In genomic region chr9:34560574-34561229, GRCh38 we compare ENCODE assay signal across 19 cellular contexts. TPM values are rescaled to one million over a fixed set of nuclear protein-coding genes. Genes with fewer than 3 reads are reported as not detected.
DNase-seq lines count a peak whose midpoint lies in the region; ATAC-seq and TF ChIP-seq lines count a peak whose summit lies in the region.
"Had no signal": no experiment of that assay in that cellular context is flagged by ENCODE, and none has a peak within 500 bp of the region (broad histone marks: within the 10 kb centered on the region; RNA-seq: fewer than 3 reads in every experiment).

No MANE protein-coding gene starts in this region.

- POLR2A ChIA-PET in RWPE1 (lab: Yijun Ruan, JAX; ENCODE audit: low non-redundant PET): no interaction called here

- ATAC-seq in mucosa of descending colon: peak; percentile 81
- no peak for ATAC-seq in GM19467 (IDR thresholded peaks at IDR 0.05; ENCODE audit: unreplicated experiment)

- H3K36me3 ChIP-seq in endodermal cell (ENCODE audit: control insufficient read depth, insufficient read depth, low read length): no peaks in the 10 kb centered on the region
- H3K36me3 ChIP-seq in mucosa of descending colon (ENCODE audit: low read depth): no peaks in the 10 kb centered on the region
- H3K36me3 ChIP-seq in spleen: no peaks in the 10 kb centered on the region

- no peaks in the 10 kb centered on the region for H3K9me3 Mint-ChIP-seq in endodermal cell
- H3K9me3 Mint-ChIP-seq: activated T-helper 2 cell treated with anti-CD3 and anti-CD28 coated beads, Interferon-gamma antibody, Interleukin-2, Interleukin-4, amounts not matched to agents 10 μg/mL and 5 μg/mL and 100 μg/mL, durations not matched to agents 14 hours and 24 hours and 36 hours had no signal

- H3K4me3 ChIP-seq in endodermal cell (ENCODE audit: low read length): no peak overlapping the region
- no peak overlapping the region for H3K4me3 ChIP-seq in mucosa of descending colon
- no peak overlapping the region for H3K4me3 ChIP-seq in spleen
- H3K4me3 ChIP-seq: testis had no signal

- no peak for TF ChIP-seq POLR2A in spleen (IDR thresholded peaks at IDR 0.05)

- peaks cover 8% of the 10 kb centered on the region for H3K4me1 Mint-ChIP-seq in endodermal cell

- WGBS in endodermal cell (ENCODE audit: insufficient coverage in 1 of 2, insufficient read length in 1 of 2), 2 experiments: 91% methylated on average over 11 to 21 of the region's 21 CpGs
- 55 to 76% (median 69%) methylated on average over 17 to 21 of the region's 21 CpGs for WGBS in spleen, 5 donors

- intact Hi-C loops in mucosa of descending colon (cut with DNase I, micrococcal nuclease): no loop called here
- intact Hi-C loops in spleen (cut with DNase I; ENCODE audit: low total_unique reads): no loop called here

- no peaks in the 10 kb centered on the region for H3K9me3 ChIP-seq in endodermal cell (ENCODE audit: control insufficient read depth, low read length)
- H3K9me3 ChIP-seq in mucosa of descending colon: no peaks in the 10 kb centered on the region
- peaks cover 0 to 8% (median 3%) of the 10 kb centered on the region in 8 donors for H3K9me3 ChIP-seq in spleen
- H3K9me3 ChIP-seq: Caco-2, testis had no signal

- H3K27ac ChIP-seq in RWPE1: peak overlapping the region; percentile 66
- H3K27ac ChIP-seq in endodermal cell (ENCODE audit: low read depth, low read length): peak overlapping the region; percentile 85
- H3K27ac ChIP-seq in spleen: peak overlapping the region in 7 of 8 donors; percentile 4 to 67 (median 56)

- H3K27me3 ChIP-seq in endodermal cell (ENCODE audit: control insufficient read depth, insufficient read depth, low read length, poor library complexity, severe bottlenecking) (no peaks in the 10 kb centered on the region), spleen (replicated peaks in 1 of 7) (peaks cover 0 to 42% (median 0%) of the 10 kb centered on the region in 7 donors)
- H3K27me3 ChIP-seq: testis had no signal

- TF ChIP-seq CTCF in RWPE1 (conservative IDR thresholded peaks at IDR 0.05; ENCODE audit: low read depth) (no peak), endodermal cell (conservative IDR thresholded peaks at IDR 0.05) (no peak), mucosa of descending colon (IDR thresholded peaks at IDR 0.05) (no peak), spleen (IDR thresholded peaks at IDR 0.05 in 8 of 11, conservative IDR thresholded peaks at IDR 0.05 in 3 of 11) (no peak)

- peaks cover 7% of the 10 kb centered on the region for H3K4me1 ChIP-seq in endodermal cell (ENCODE audit: control insufficient read depth, insufficient read depth, low read length)
- H3K4me1 ChIP-seq in mucosa of descending colon (ENCODE audit: low read depth): peaks cover 14% of the 10 kb centered on the region
- peaks cover 12 to 54% (median 31%) of the 10 kb centered on the region in 6 donors for H3K4me1 ChIP-seq in spleen
- H3K4me1 ChIP-seq: Caco-2 had no signal

- no peak overlapping the region for H3K4me3 Mint-ChIP-seq in endodermal cell

- CTCF ChIA-PET in RWPE1 (lab: Yijun Ruan, JAX): interaction anchor here (0.6 to 0.9 kb wide), 2 partner anchors 10 to 54 kb away, joined by 3 to 4 read pairs; no protein-coding TSS in a partner anchor

- no peak overlapping the region for H3K9ac ChIP-seq in endodermal cell (ENCODE audit: extremely low read depth, low read length, poor library complexity, severe bottlenecking)

- H3K27ac Mint-ChIP-seq in endodermal cell: no peak overlapping the region
- H3K27ac Mint-ChIP-seq: activated T-helper 2 cell treated with anti-CD3 and anti-CD28 coated beads, Interferon-gamma antibody, Interleukin-2, Interleukin-4, amounts not matched to agents 10 μg/mL and 5 μg/mL and 100 μg/mL, durations not matched to agents 14 hours and 24 hours and 36 hours had no signal

- DNase-seq in RWPE1 (ENCODE audit: low spot score) (no peak), endodermal cell (no peak), mucosa of descending colon (peak; percentile 72 to 86 (median 82)), spleen (no peak), DMS114 treated with DMSO at 0.1 percent for 48 hours (lab: John Stamatoyannopoulos, UW; ENCODE audit: unreplicated experiment) (no peak), 8988T (no peak), cerebellar cortex (ENCODE audit: low spot score) (no peak)
- DNase-seq: activated CD4-positive, CD25-positive, alpha-beta regulatory T cell; Caco-2; KG1; NCI-H1048; NCI-H2029 treated with DMSO at 0.1 percent for 48 hours; NCI-H510A; stimulated activated CD4-positive, alpha-beta T cell treated with anti-CD3 and anti-CD28 coated beads, Interleukin-4, amount 100 ng/mL, for 1 hour had no signal

- no peaks in the 10 kb centered on the region for H3K36me3 Mint-ChIP-seq in endodermal cell (ENCODE audit: low read depth)

- peaks cover 38% of the 10 kb centered on the region for H3K27me3 Mint-ChIP-seq in endodermal cell (ENCODE audit: insufficient read depth)

RNA-seq across cellular contexts. Expression of gene CNTFR, which starts 28.8 kb away (rescaled TPM):
- total RNA-seq in endodermal cell (1 to 10 TPM in 1 of 2 donors, under 1 TPM in 1; 0.53 to 1.6 TPM), mucosa of descending colon (10 to 100 TPM in 1 of 3 donors, 1 to 10 TPM in 2; 1.5 to 14.5 (median 7.7) TPM), spleen (10 to 100 TPM in 5 of 7 donors, 1 to 10 TPM in 2; 6.6 to 46.8 (median 26.3) TPM)
- 187 TPM for polyA plus RNA-seq in endodermal cell (2013, experiment 1 of 2)
- 167 TPM for polyA plus RNA-seq in endodermal cell (2013, experiment 2 of 2)
- polyA plus RNA-seq in spleen: 1 to 10 TPM; 2.8 to 7.7 (median 3.1) TPM
- total RNA-seq: activated CD8-positive, alpha-beta memory T cell treated with anti-CD3 and anti-CD28 coated beads for 36 hours; activated T-helper 2 cell treated with anti-CD3 and anti-CD28 coated beads, Interferon-gamma antibody, Interleukin-2, Interleukin-4, amounts not matched to agents 10 μg/mL and 5 μg/mL and 100 μg/mL, durations not matched to agents 14 hours and 24 hours and 36 hours; T-helper 2 cell treated with Interferon-gamma antibody and Interleukin-4, amounts not matched to agents 100 ng/mL and 5 ng/mL, for 36 hours had no signal

RNA-seq across cellular contexts. Expression of gene ENHO, which starts 37.9 kb away (rescaled TPM):
- 10 to 100 TPM in 1 of 2 donors, 1 to 10 TPM in 1; 7.1 to 14.5 TPM for total RNA-seq in endodermal cell
- polyA plus RNA-seq in endodermal cell (2013, experiment 1 of 2): 19.4 TPM
- polyA plus RNA-seq in endodermal cell (2013, experiment 2 of 2): 17.3 TPM
- 1 to 10 TPM; 1.4 to 2.0 (median 1.5) TPM for total RNA-seq in mucosa of descending colon
- total RNA-seq in spleen: under 1 TPM in 3 of 7 donors, not detected in 4; 0.35 to 0.91 (median 0.46) TPM
- under 1 TPM; 0.74 to 0.94 (median 0.89) TPM for polyA plus RNA-seq in spleen
- total RNA-seq: activated T-helper 2 cell treated with anti-CD3 and anti-CD28 coated beads, Interferon-gamma antibody, Interleukin-2, Interleukin-4, amounts not matched to agents 10 μg/mL and 5 μg/mL and 100 μg/mL, durations not matched to agents 14 hours and 24 hours and 36 hours; T-helper 2 cell treated with Interferon-gamma antibody and Interleukin-4, amounts not matched to agents 100 ng/mL and 5 ng/mL, for 36 hours had no signal

RNA-seq across cellular contexts. Expression of gene RPP25L, which starts 51.2 kb away (rescaled TPM):
- 10 to 100 TPM; 19.3 to 22.4 TPM for total RNA-seq in endodermal cell
- 30.1 TPM for polyA plus RNA-seq in endodermal cell (2013, experiment 1 of 2)
- polyA plus RNA-seq in endodermal cell (2013, experiment 2 of 2): 22.1 TPM
- 10 to 100 TPM; 29.4 to 47.2 (median 39.4) TPM for total RNA-seq in mucosa of descending colon
- total RNA-seq in spleen: 10 to 100 TPM; 16.8 to 36.1 (median 21.5) TPM
- 10 to 100 TPM; 32.5 to 54.1 (median 46.7) TPM for polyA plus RNA-seq in spleen

RNA-seq across cellular contexts. Expression of gene DCTN3, which starts 59.6 kb away (rescaled TPM):
- total RNA-seq in endodermal cell (10 to 100 TPM; 51.9 to 53.6 TPM), mucosa of descending colon (10 to 100 TPM; 64.4 to 67.1 (median 64.7) TPM), spleen (10 to 100 TPM; 43.8 to 64.1 (median 52.1) TPM)
- polyA plus RNA-seq in endodermal cell (2013, experiment 1 of 2): 117 TPM
- polyA plus RNA-seq in endodermal cell (2013, experiment 2 of 2): 113 TPM
- polyA plus RNA-seq in spleen: 10 to 100 TPM; 59.3 to 79.8 (median 75.9) TPM

Comparison
In these comparisons a context has a peak if more than half of its experiments do, and no peak if none do; other contexts are left out.
1. DNase-seq: peak in mucosa of descending colon (3 of 3); none in RWPE1 (single experiment), endodermal cell (single experiment), spleen (single experiment), DMS114 treated with DMSO at 0.1 percent for 48 hours (single experiment), 8988T (single experiment) and cerebellar cortex (single experiment).
2. Peak in every context shown above with its lines, with median percentiles within 50 percentile points of each other: H3K27ac ChIP-seq.